ENCODE assay signal across 22 cellular contexts in the genomic region with DNA sequence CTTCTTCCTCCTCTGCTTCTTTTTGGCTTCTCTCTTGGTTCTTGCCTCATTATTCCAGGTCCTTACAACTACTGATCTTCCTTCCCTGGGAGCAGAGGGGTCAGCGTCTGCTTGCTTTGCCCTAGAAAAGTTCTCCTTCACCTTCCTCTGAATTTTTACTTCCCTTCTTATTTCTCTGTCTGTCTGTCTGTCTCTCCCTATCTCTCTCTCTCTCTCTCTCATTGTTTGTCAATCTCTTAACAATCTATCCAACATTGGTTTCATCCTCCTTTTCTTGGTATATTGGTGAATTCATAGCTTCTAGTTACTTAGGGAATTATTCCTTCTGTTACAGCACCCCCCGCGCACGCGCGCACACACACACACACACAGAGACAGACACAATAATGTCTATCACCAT.
"Had no signal": no experiment of that assay in that cellular context is flagged by ENCODE, and none has a peak within 500 bp of the region (broad histone marks: within the 10 kb centered on the region; RNA-seq: fewer than 3 reads in every experiment).

No MANE protein-coding gene starts in this region.

- H3K27ac Mint-ChIP-seq: activated naive CD8-positive, alpha-beta T cell; activated T-cell treated with anti-CD3 and anti-CD28 coated beads, Interleukin-2, amount 50 U/mL, for 24 hours; activated T-helper 17 cell treated with anti-CD3 and anti-CD28 coated beads, Interleukin-2, amount 50 U/mL, for 72 hours; dendritic cell treated with granulocyte-macrophage colony-stimulating factor and Interleukin-4, amounts not matched to agents 40 ng/mL and 50 ng/mL, for 4 days; stimulated activated naive CD8-positive, alpha-beta T cell treated with anti-CD3 and anti-CD28 coated beads, Interleukin-15, Interleukin-2, amounts not matched to agents 100 ng/mL and 50 ng/mL, for 24 hours; T-helper 1 cell treated with Interleukin-12 subunit alpha and Interleukin-12 subunit beta and Interleukin-4 antibody, amounts not matched to agents 30 μg/mL and 1 μg/mL, for 36 hours; WTC11 had no signal

- H3K36me3 ChIP-seq: cardiac muscle cell, right atrium auricular region, suprapubic skin, vagina had no signal

- H3K4me3 Mint-ChIP-seq: activated naive CD8-positive, alpha-beta T cell; activated T-cell treated with anti-CD3 and anti-CD28 coated beads, Interleukin-2, amount 50 U/mL, for 24 hours; activated T-helper 17 cell treated with anti-CD3 and anti-CD28 coated beads, Interleukin-2, amount 50 U/mL, for 72 hours; dendritic cell treated with granulocyte-macrophage colony-stimulating factor and Interleukin-4, amounts not matched to agents 40 ng/mL and 50 ng/mL, for 4 days; neural crest cell; stimulated activated naive CD8-positive, alpha-beta T cell treated with anti-CD3 and anti-CD28 coated beads, Interleukin-15, Interleukin-2, amounts not matched to agents 100 ng/mL and 50 ng/mL, for 24 hours; T-helper 1 cell treated with Interleukin-12 subunit alpha and Interleukin-12 subunit beta and Interleukin-4 antibody, amounts not matched to agents 30 μg/mL and 1 μg/mL, for 36 hours; WTC11 had no signal

- H3K4me1 ChIP-seq: psoas muscle had no signal

- H3K27me3 Mint-ChIP-seq: stimulated activated naive CD8-positive, alpha-beta T cell treated with anti-CD3 and anti-CD28 coated beads, Interleukin-15, Interleukin-2, amounts not matched to agents 100 ng/mL and 50 ng/mL, for 24 hours had no signal

- H3K36me3 Mint-ChIP-seq: activated naive CD8-positive, alpha-beta T cell; WTC11 had no signal

- H3K9me3 Mint-ChIP-seq: activated T-cell treated with anti-CD3 and anti-CD28 coated beads, Interleukin-2, amount 50 U/mL, for 24 hours; dendritic cell treated with granulocyte-macrophage colony-stimulating factor and Interleukin-4, amounts not matched to agents 40 ng/mL and 50 ng/mL, for 4 days; neural crest cell; T-helper 1 cell treated with Interleukin-12 subunit alpha and Interleukin-12 subunit beta and Interleukin-4 antibody, amounts not matched to agents 30 μg/mL and 1 μg/mL, for 36 hours; WTC11 had no signal

- ATAC-seq: activated T-helper 17 cell treated with anti-CD3 and anti-CD28 coated beads, Interleukin-2, amount 50 U/mL, for 72 hours; WTC11 had no signal

- H3K27me3 ChIP-seq: cardiac muscle cell, right atrium auricular region, vagina had no signal

- H3K4me3 ChIP-seq: cardiac muscle cell, psoas muscle, right atrium auricular region, suprapubic skin, vagina had no signal

- DNase-seq: activated CD8-positive, alpha-beta memory T cell treated with anti-CD3 and anti-CD28 coated beads for 24 hours; activated CD8-positive, alpha-beta memory T cell treated with anti-CD3 and anti-CD28 coated beads, Interleukin-2, amount 50 U/mL, for 4 hours; activated naive CD4-positive, alpha-beta T cell; activated T-cell treated with anti-CD3 and anti-CD28 coated beads, Interleukin-2, amount 50 U/mL, for 24 hours; effector CD4-positive, alpha-beta T cell; erythroblast; foreskin fibroblast; stimulated activated CD4-positive, alpha-beta T cell treated with anti-CD3 and anti-CD28 coated beads, Interleukin-1b, Interleukin-23, amount 100 ng/mL, for 48 hours; T1000; trophoblast cell had no signal

- H3K9me3 ChIP-seq: psoas muscle, right atrium auricular region, suprapubic skin, vagina had no signal

- H3K27ac ChIP-seq: psoas muscle, suprapubic skin, vagina had no signal
